13 cellular contexts compared by ENCODE assay signal in the genomic region with DNA sequence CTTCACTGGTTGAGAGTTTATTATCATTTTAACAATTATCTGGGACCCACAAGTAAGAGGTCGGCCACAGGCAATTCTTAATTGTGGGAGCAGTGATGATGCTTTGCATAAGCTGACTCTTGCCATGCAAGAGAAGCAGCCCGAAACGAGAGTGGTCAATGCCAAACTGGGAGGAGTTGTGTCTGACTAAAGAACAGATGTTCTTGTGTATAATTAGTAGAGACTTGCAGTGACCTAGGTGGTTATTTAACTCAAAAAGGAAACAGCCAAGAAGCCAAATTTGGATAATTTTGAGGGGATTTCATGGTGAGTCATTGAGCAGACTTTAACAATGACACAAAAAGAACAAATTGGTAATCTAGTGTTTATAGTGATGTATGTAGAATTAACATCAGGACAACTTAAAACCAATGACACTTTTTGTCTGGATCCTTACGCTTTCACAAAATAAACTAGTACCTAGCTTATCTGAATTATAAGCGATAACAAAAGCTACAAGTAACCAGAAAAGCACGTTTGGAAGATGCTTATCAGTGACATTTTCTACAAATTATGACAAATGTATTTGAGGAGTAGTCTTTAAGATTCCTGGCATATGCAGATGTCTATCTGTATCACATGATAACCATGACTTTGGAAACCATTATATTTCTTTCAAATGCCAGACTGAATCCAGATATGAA.
A peak's percentile ranks its signal among the peaks of the same experiment; 100 is the strongest.
DNase-seq lines count a peak whose midpoint lies in the region; ATAC-seq, FAIRE-seq and TF ChIP-seq lines count a peak whose summit lies in the region.
"Had no signal": no experiment of that assay in that cellular context is flagged by ENCODE, and none has a peak within 500 bp of the region (broad histone marks: within the 10 kb centered on the region; RNA-seq: fewer than 3 reads in every experiment).

No MANE protein-coding gene starts in this region.

- no peak for TF ChIP-seq RAD21 in H1 (IDR thresholded peaks at IDR 0.05 in 1 of 2, conservative IDR thresholded peaks at IDR 0.05 in 1 of 2; ENCODE audit: low read depth in 2 of 2, low read length in 2 of 2)

- H3K36me3 Mint-ChIP-seq in H9 (ENCODE audit: insufficient read depth in 1 of 3, low read depth in 3 of 3): no peaks in the 10 kb centered on the region

- H4K5ac ChIP-seq in H1 (ENCODE audit: insufficient read length, low read depth, low read length) (no peak overlapping the region), H9 (ENCODE audit: insufficient read length, low read depth, low read length) (no peak overlapping the region)

- no peak overlapping the region for H2BK12ac ChIP-seq in H1 (ENCODE audit: low read depth, low read length)
- H2BK12ac ChIP-seq in H9 (ENCODE audit: insufficient read length, low read depth, low read length): no peak overlapping the region

- no peak overlapping the region for H2AK5ac ChIP-seq in H1 (ENCODE audit: low read depth, low read length)
- H2AK5ac ChIP-seq in H9 (ENCODE audit: insufficient read length, low read length): no peak overlapping the region

- no peak overlapping the region for H3K4me3 Mint-ChIP-seq in H9

- H4K8ac ChIP-seq in H1 (ENCODE audit: extremely low read depth, insufficient read depth, low read length): no peak overlapping the region
- H4K8ac ChIP-seq in H9 (replicated peaks; ENCODE audit: insufficient read length, low read depth, low read length): no peak overlapping the region

- H2BK120ac ChIP-seq in H1 (replicated peaks; ENCODE audit: low read depth, low read length) (no peak overlapping the region), H9 (ENCODE audit: low read depth, low read length, poor library complexity, severe bottlenecking) (no peak overlapping the region)

- H2BK15ac ChIP-seq in H1 (ENCODE audit: low read length) (no peak overlapping the region), H9 (ENCODE audit: low read depth, low read length) (no peak overlapping the region)

- H3K4me1 Mint-ChIP-seq in H9: peaks cover 10 to 12% of the 10 kb centered on the region in 2 experiments

- H2BK5ac ChIP-seq in H1 (ENCODE audit: low read depth, low read length) (no peak overlapping the region), H9 (ENCODE audit: insufficient read length, low read length) (no peak overlapping the region)

- H3K27ac Mint-ChIP-seq in H9: no peak overlapping the region

- no peaks in the 10 kb centered on the region for H3K79me1 ChIP-seq in H1 (ENCODE audit: low read depth, low read length)
- no peaks in the 10 kb centered on the region for H3K79me1 ChIP-seq in H9 (ENCODE audit: insufficient read depth, low read depth, low read length, poor library complexity, severe bottlenecking)

- POLR2A ChIA-PET in H1 (lab: Charles Lee; ENCODE audit: partially characterized antibody): no interaction called here

- H4K91ac ChIP-seq in H1 (replicated peaks; ENCODE audit: insufficient read length, low read length) (no peak overlapping the region), H9 (ENCODE audit: insufficient read length, low read depth, low read length) (no peak overlapping the region)

- H3K18ac ChIP-seq in H1 (ENCODE audit: extremely low read depth, low read length) (no peak overlapping the region), H9 (ENCODE audit: insufficient read length, low read depth, low read length) (no peak overlapping the region)

- 90% methylated on average over 6 of the region's 6 CpGs; no CpG with 5 or more reads in 1 of the 2 experiments for WGBS in H1 (ENCODE audit: extremely low coverage in 1 of 2, insufficient coverage in 1 of 2, insufficient read length in 1 of 2, insufficient replicate concordance in 2 of 2, low coverage in 1 of 2, low lambda C conversion rate in 2 of 2, missing lambda C conversion rate in 1 of 2), 2 experiments
- no CpG with 5 or more reads among the region's 6 CpGs for WGBS in H9 (ENCODE audit: extremely low coverage, insufficient read length, low lambda C conversion rate)

- DNase-seq in H1 (ENCODE audit: low read depth in 1 of 2, low spot score in 2 of 2): no peak
- DNase-seq in H9: no peak
- DNase-seq in epidermal melanocyte (ENCODE audit: insufficient read length, low spot score): no peak
- DNase-seq in tibial artery: no peak
- DNase-seq in HT-29 (ENCODE audit: low spot score): no peak
- DNase-seq: activated effector memory CD4-positive, alpha-beta T cell treated with anti-CD3 and anti-CD28 coated beads, Interleukin-2, amount 50 U/mL, for 16 hours; mesenchymal stem cell; NCI-H1092; right lobe of liver had no signal

- H3K9ac ChIP-seq in H1 (replicated peaks in 1 of 4; ENCODE audit: extremely low read depth in 1 of 4, low read depth in 3 of 4, low read length in 3 of 4) (no peak overlapping the region), H9 (ENCODE audit: extremely low read depth, insufficient read length, low read length) (no peak overlapping the region)

- H3K4me3 ChIP-seq in H1 (ENCODE audit: extremely low read depth in 1 of 4, insufficient read depth in 2 of 4, low read depth in 3 of 4, low read length in 4 of 4) (no peak overlapping the region), tibial artery (no peak overlapping the region)
- H3K4me3 ChIP-seq: right lobe of liver had no signal

- H4K20me1 ChIP-seq in H1 (replicated peaks in 1 of 2; ENCODE audit: control insufficient read depth in 1 of 2, insufficient read depth in 2 of 2, low read length in 2 of 2) (no peaks in the 10 kb centered on the region), H9 (ENCODE audit: control insufficient read depth, insufficient read depth, insufficient read length) (no peaks in the 10 kb centered on the region)

- H2BK20ac ChIP-seq in H1 (ENCODE audit: low read length): no peak overlapping the region
- no peak overlapping the region for H2BK20ac ChIP-seq in H9 (ENCODE audit: low read depth, low read length, poor library complexity, severe bottlenecking)

- H3K27me3 ChIP-seq in H1 (replicated peaks in 1 of 4; ENCODE audit: control insufficient read depth in 3 of 4, extremely low read depth in 1 of 4, insufficient read depth in 3 of 4, low read length in 3 of 4): no peaks in the 10 kb centered on the region
- no peaks in the 10 kb centered on the region for H3K27me3 ChIP-seq in H9 (ENCODE audit: insufficient read depth, low read length)
- H3K27me3 ChIP-seq in tibial artery: no peaks in the 10 kb centered on the region
- H3K27me3 ChIP-seq: right lobe of liver had no signal

- H3K79me2 ChIP-seq in H1 (ENCODE audit: control insufficient read depth in 1 of 2, insufficient read depth in 2 of 2, low read length in 2 of 2): no peaks in the 10 kb centered on the region
- H3K79me2 ChIP-seq in H9 (ENCODE audit: insufficient read depth, low read length): no peaks in the 10 kb centered on the region

- H3K14ac ChIP-seq in H1 (ENCODE audit: insufficient read length) (no peak overlapping the region), H9 (ENCODE audit: insufficient read depth, low read length) (no peak overlapping the region)

- H3T11ph ChIP-seq in H9 (ENCODE audit: low read length): no peak overlapping the region

- H3K9me3 ChIP-seq in H1 (ENCODE audit: insufficient read depth in 2 of 2, low read depth in 1 of 2, low read length in 1 of 2): no peaks in the 10 kb centered on the region
- H3K9me3 ChIP-seq in H9 (ENCODE audit: control insufficient read depth, low read depth, low read length): no peaks in the 10 kb centered on the region
- no peaks in the 10 kb centered on the region for H3K9me3 ChIP-seq in tibial artery
- H3K9me3 ChIP-seq: right lobe of liver had no signal

- H3K27ac ChIP-seq in H1 (ENCODE audit: low read depth, low read length) (no peak overlapping the region), H9 (ENCODE audit: insufficient read length, low read depth, low read length) (no peak overlapping the region), tibial artery (no peak overlapping the region)
- H3K27ac ChIP-seq: right lobe of liver had no signal

- H3K23ac ChIP-seq in H1 (ENCODE audit: insufficient read length): no peak overlapping the region
- no peak overlapping the region for H3K23ac ChIP-seq in H9 (ENCODE audit: insufficient read length, low read depth, low read length)

- H3K4me2 ChIP-seq in H1 (ENCODE audit: insufficient read depth in 1 of 2, low read depth in 2 of 2, low read length in 2 of 2) (no peak overlapping the region), H9 (ENCODE audit: insufficient read depth, insufficient read length, low read length) (no peak overlapping the region)

- peak; percentile 95 for ATAC-seq in GM18867 (IDR thresholded peaks at IDR 0.05; ENCODE audit: unreplicated experiment)
- ATAC-seq in GM21717 (IDR thresholded peaks at IDR 0.05; ENCODE audit: unreplicated experiment): peak; percentile 87
- ATAC-seq in HG03175 (IDR thresholded peaks at IDR 0.05; ENCODE audit: unreplicated experiment): peak; percentile 85
- ATAC-seq: HCT116, right lobe of liver had no signal

- no peak for TF ChIP-seq CTCF in H1 (IDR thresholded peaks at IDR 0.05; ENCODE audit: control extremely low read depth in 1 of 3, insufficient read depth in 1 of 3, low read depth in 1 of 3, low read length in 3 of 3)
- no peak for TF ChIP-seq CTCF in H9 (conservative IDR thresholded peaks at IDR 0.05)
- TF ChIP-seq CTCF in tibial artery (IDR thresholded peaks at IDR 0.05): no peak

- no peak overlapping the region for H3K4ac ChIP-seq in H1 (replicated peaks; ENCODE audit: insufficient read length, low read depth, low read length)
- H3K4ac ChIP-seq in H9 (ENCODE audit: low read depth, low read length): no peak overlapping the region

- TF ChIP-seq EP300 in H1 (IDR thresholded peaks at IDR 0.05; ENCODE audit: borderline replicate concordance in 1 of 2, low read depth in 2 of 2, low read length in 2 of 2): no peak

- H2AFZ ChIP-seq in H1 (ENCODE audit: low read length): no peak overlapping the region
- no peak overlapping the region for H2AFZ ChIP-seq in H9 (ENCODE audit: low read length)

- no peak overlapping the region for H3K56ac ChIP-seq in H1 (replicated peaks; ENCODE audit: insufficient read length, low read depth, low read length)
- no peak overlapping the region for H3K56ac ChIP-seq in H9 (ENCODE audit: insufficient read length, low read depth, low read length)

- intact Hi-C loops in tibial artery (cut with DNase I; ENCODE audit: low total_unique reads): no loop called here

- no peaks in the 10 kb centered on the region for H3K23me2 ChIP-seq in H1 (ENCODE audit: low read depth, low read length)
- no peaks in the 10 kb centered on the region for H3K23me2 ChIP-seq in H9 (ENCODE audit: insufficient read length, low read depth, low read length, poor library complexity, severe bottlenecking)

- peak; percentile 13 for FAIRE-seq in H1 (lab: Jason Lieb, UNC)

- no peak for TF ChIP-seq POLR2A in H1 (IDR thresholded peaks at IDR 0.05; ENCODE audit: control extremely low read depth in 1 of 2, low read depth in 2 of 2, low read length in 2 of 2)

- H3K9me3 Mint-ChIP-seq in H9: no peaks in the 10 kb centered on the region

- H3K36me3 ChIP-seq in H1 (ENCODE audit: control insufficient read depth in 2 of 4, insufficient read depth in 4 of 4, low read length in 3 of 4): no peaks in the 10 kb centered on the region
- H3K36me3 ChIP-seq in tibial artery: no peaks in the 10 kb centered on the region
- H3K36me3 ChIP-seq: right lobe of liver had no signal

- H3K4me1 ChIP-seq in H1 (replicated peaks in 1 of 4; ENCODE audit: control insufficient read depth in 3 of 4, insufficient read depth in 4 of 4, low read length in 3 of 4) (no peaks in the 10 kb centered on the region), H9 (ENCODE audit: insufficient read depth, low read length) (no peaks in the 10 kb centered on the region), tibial artery (no peaks in the 10 kb centered on the region)
- H3K4me1 ChIP-seq: right lobe of liver had no signal

- H3K27me3 Mint-ChIP-seq in H9 (ENCODE audit: low read depth): no peaks in the 10 kb centered on the region; the same call in 1 of the 2 replicates

- CTCF ChIA-PET in H1 (lab: Charles Lee; ENCODE audit: partially characterized antibody): interaction anchor here (0.6 to 1.5 kb wide), 6 partner anchors 15 to 533 kb away, joined by 3 to 9 read pairs (median 4); no protein-coding TSS in a partner anchor
